In genomic region chr1:95022527-95022926, GRCh38 we compare ENCODE assay signal across 18 cellular contexts. TPM values are rescaled to one million over a fixed set of nuclear protein-coding genes. Genes with fewer than 3 reads are reported as not detected.
A peak's percentile ranks its signal among the peaks of the same experiment; 100 is the strongest.
DNase-seq lines count a peak whose midpoint lies in the region; ATAC-seq and TF ChIP-seq lines count a peak whose summit lies in the region.
"Had no signal": no experiment of that assay in that cellular context is flagged by ENCODE, and none has a peak within 500 bp of the region (broad histone marks: within the 10 kb centered on the region; RNA-seq: fewer than 3 reads in every experiment).

No MANE protein-coding gene starts in this region.

- peak overlapping the region in 1 of 3 experiments; percentile 10 for H3K4me3 Mint-ChIP-seq in nephron
- no peak overlapping the region for H3K4me3 Mint-ChIP-seq in activated T-helper 1 cell treated with anti-CD3 and anti-CD28 coated beads, Interleukin-12 subunit alpha, Interleukin-12 subunit beta, Interleukin-2, Interleukin-4 antibody, amounts not matched to agents 30 ng/mL and 10 ng/mL and 1 ng/mL, durations not matched to agents 14 hours and 24 hours and 36 hours
- H3K4me3 Mint-ChIP-seq: stimulated activated memory B cell treated with anti-CD40 and anti-IgM and Interleukin-4, amounts not matched to agents 10 μg/mL and 1 μg/mL and 100 μg/mL, for 72 hours; T-helper 2 cell treated with Interferon-gamma antibody and Interleukin-4, amounts not matched to agents 5 μg/mL and 100 μg/mL, for 36 hours had no signal

- H3K9me3 Mint-ChIP-seq in nephron, result peaks cover 5% of the 10 kb centered on the region
- no peaks in the 10 kb centered on the region for H3K9me3 Mint-ChIP-seq in activated T-helper 1 cell treated with anti-CD3 and anti-CD28 coated beads, Interleukin-12 subunit alpha, Interleukin-12 subunit beta, Interleukin-2, Interleukin-4 antibody, amounts not matched to agents 30 ng/mL and 10 ng/mL and 1 ng/mL, durations not matched to agents 14 hours and 24 hours and 36 hours
- H3K9me3 Mint-ChIP-seq: stimulated activated memory B cell treated with anti-CD40 and anti-IgM and Interleukin-4, amounts not matched to agents 10 μg/mL and 1 μg/mL and 100 μg/mL, for 72 hours; T-helper 2 cell treated with Interferon-gamma antibody and Interleukin-4, amounts not matched to agents 5 μg/mL and 100 μg/mL, for 36 hours had no signal

- no peak for TF ChIP-seq POLR2A in thyroid gland (IDR thresholded peaks at IDR 0.05)

- H3K36me3 ChIP-seq in SJCRH30, result peaks cover 8% of the 10 kb centered on the region; the same call in 1 of the 2 replicates
- no peaks in the 10 kb centered on the region for H3K36me3 ChIP-seq in thyroid gland
- H3K36me3 ChIP-seq: BE2C had no signal

- H3K4me1 ChIP-seq in SJCRH30, result peaks cover 37% of the 10 kb centered on the region
- peaks cover 24 to 45% of the 10 kb centered on the region in 2 donors for H3K4me1 ChIP-seq in thyroid gland
- H3K4me1 ChIP-seq: BE2C had no signal

- H3K27ac Mint-ChIP-seq in nephron, result peak overlapping the region; percentile 80 to 94 (median 88)
- no peak overlapping the region for H3K27ac Mint-ChIP-seq in activated T-helper 1 cell treated with anti-CD3 and anti-CD28 coated beads, Interleukin-12 subunit alpha, Interleukin-12 subunit beta, Interleukin-2, Interleukin-4 antibody, amounts not matched to agents 30 ng/mL and 10 ng/mL and 1 ng/mL, durations not matched to agents 14 hours and 24 hours and 36 hours
- H3K27ac Mint-ChIP-seq: stimulated activated memory B cell treated with anti-CD40 and anti-IgM and Interleukin-4, amounts not matched to agents 10 μg/mL and 1 μg/mL and 100 μg/mL, for 72 hours; T-helper 2 cell treated with Interferon-gamma antibody and Interleukin-4, amounts not matched to agents 5 μg/mL and 100 μg/mL, for 36 hours had no signal

- H3K4me1 Mint-ChIP-seq in nephron, result peaks cover 46% of the 10 kb centered on the region
- no peaks in the 10 kb centered on the region for H3K4me1 Mint-ChIP-seq in activated T-helper 1 cell treated with anti-CD3 and anti-CD28 coated beads, Interleukin-12 subunit alpha, Interleukin-12 subunit beta, Interleukin-2, Interleukin-4 antibody, amounts not matched to agents 30 ng/mL and 10 ng/mL and 1 ng/mL, durations not matched to agents 14 hours and 24 hours and 36 hours (ENCODE audit: low read depth)

- intact Hi-C loops in dorsolateral prefrontal cortex (cut with DNase I) (no loop called here), thyroid gland (cut with DNase I) (no loop called here)
- intact Hi-C loops in activated T-helper 1 cell treated with anti-CD3 and anti-CD28 coated beads, Interleukin-12 subunit alpha, Interleukin-12 subunit beta, Interleukin-2, Interleukin-4 antibody, amounts not matched to agents 30 ng/mL and 10 ng/mL and 1 ng/mL, durations not matched to agents 14 hours and 24 hours and 36 hours (cut with micrococcal nuclease), result no loop called here

- no peaks in the 10 kb centered on the region for H3K27me3 Mint-ChIP-seq in nephron (ENCODE audit: low read depth)
- no peaks in the 10 kb centered on the region for H3K27me3 Mint-ChIP-seq in activated T-helper 1 cell treated with anti-CD3 and anti-CD28 coated beads, Interleukin-12 subunit alpha, Interleukin-12 subunit beta, Interleukin-2, Interleukin-4 antibody, amounts not matched to agents 30 ng/mL and 10 ng/mL and 1 ng/mL, durations not matched to agents 14 hours and 24 hours and 36 hours (ENCODE audit: insufficient read depth)
- H3K27me3 Mint-ChIP-seq: stimulated activated memory B cell treated with anti-CD40 and anti-IgM and Interleukin-4, amounts not matched to agents 10 μg/mL and 1 μg/mL and 100 μg/mL, for 72 hours had no signal

- no peaks in the 10 kb centered on the region for H3K27me3 ChIP-seq in SJCRH30
- no peaks in the 10 kb centered on the region for H3K27me3 ChIP-seq in dorsolateral prefrontal cortex
- H3K27me3 ChIP-seq in thyroid gland, result no peaks in the 10 kb centered on the region
- H3K27me3 ChIP-seq: BE2C, spleen had no signal

- H3K4me3 ChIP-seq in SJCRH30 (no peak overlapping the region), dorsolateral prefrontal cortex (peak overlapping the region in 15 of 59 donors; percentile 2 to 54 (median 30)), thyroid gland (replicated peaks in 1 of 3) (no peak overlapping the region)
- H3K4me3 ChIP-seq: K562 had no signal

- 75 to 80% methylated on average over 1 of the region's 1 CpG for WGBS in thyroid gland, 2 donors

- H3K27ac ChIP-seq in SJCRH30 (peak overlapping the region; percentile 66), dorsolateral prefrontal cortex (peak overlapping the region in 48 of 59 donors; percentile 7 to 83 (median 63)), thyroid gland (peak overlapping the region; percentile 77 to 97 (median 83))

- H3K9me3 ChIP-seq in SJCRH30 (replicated peaks), result peaks cover 6% of the 10 kb centered on the region; the same call in 1 of the 2 replicates
- H3K9me3 ChIP-seq in thyroid gland, result no peaks in the 10 kb centered on the region
- H3K9me3 ChIP-seq: BE2C had no signal

- no peak for ATAC-seq in HG03565 (IDR thresholded peaks at IDR 0.05; ENCODE audit: unreplicated experiment)
- ATAC-seq: activated CD4-positive, CD25-positive, alpha-beta regulatory T cell treated with anti-CD3 and anti-CD28 coated beads, Interleukin-2, amount 50 U/mL, for 24 hours; K562; stimulated activated memory B cell treated with anti-CD40 and anti-IgM and Interleukin-4, amounts not matched to agents 10 μg/mL and 1 μg/mL and 100 μg/mL, for 72 hours had no signal

- H3K36me3 Mint-ChIP-seq in nephron (ENCODE audit: low read depth), result peaks cover 43% of the 10 kb centered on the region
- H3K36me3 Mint-ChIP-seq in activated T-helper 1 cell treated with anti-CD3 and anti-CD28 coated beads, Interleukin-12 subunit alpha, Interleukin-12 subunit beta, Interleukin-2, Interleukin-4 antibody, amounts not matched to agents 30 ng/mL and 10 ng/mL and 1 ng/mL, durations not matched to agents 14 hours and 24 hours and 36 hours (ENCODE audit: low read depth), result no peaks in the 10 kb centered on the region

- no peak for TF ChIP-seq CTCF in dorsolateral prefrontal cortex (IDR thresholded peaks at IDR 0.05 in 54 of 56, conservative IDR thresholded peaks at IDR 0.05 in 2 of 56; ENCODE audit: low read depth in 1 of 56, partially characterized antibody in 56 of 56)
- TF ChIP-seq CTCF in nephron (IDR thresholded peaks at IDR 0.05; ENCODE audit: unreplicated experiment in 3 of 3), result no peak
- no peak for TF ChIP-seq CTCF in thyroid gland (IDR thresholded peaks at IDR 0.05)

- DNase-seq in SJCRH30 (peak in 1 of 2 experiments; percentile 22), dorsolateral prefrontal cortex (no peak), thyroid gland (no peak), NCI-H128 (lab: John Stamatoyannopoulos, UW; ENCODE audit: unreplicated experiment) (no peak), globus pallidus (ENCODE audit: low spot score) (no peak)
- DNase-seq in activated T-helper 1 cell treated with anti-CD3 and anti-CD28 coated beads, Interleukin-12 subunit alpha, Interleukin-12 subunit beta, Interleukin-2, Interleukin-4 antibody, amounts not matched to agents 30 ng/mL and 10 ng/mL and 1 ng/mL, durations not matched to agents 14 hours and 24 hours and 36 hours (ENCODE audit: low spot score), result no peak
- DNase-seq: activated naive CD4-positive, alpha-beta T cell; BE2C; GF-D8; NCI-H1092; Right ventricle myocardium superior; spleen had no signal

RNA-seq across cellular contexts. Expression of gene ALG14, which starts 50.2 kb away (rescaled TPM):
- 4.6 and 5.5 TPM in 2 replicates for total RNA-seq in SJCRH30 (2014; rRNA removed; shearing (Covaris generic))
- 10 to 100 TPM in 30 of 120 experiments, 1 to 10 TPM in 90; 2.4 to 18.5 (median 8.3) TPM for total RNA-seq in dorsolateral prefrontal cortex
- 1 to 10 TPM; 1.5 to 4.6 (median 3.2) TPM for total RNA-seq in thyroid gland
- total RNA-seq in activated T-helper 1 cell treated with anti-CD3 and anti-CD28 coated beads, Interleukin-12 subunit alpha, Interleukin-12 subunit beta, Interleukin-2, Interleukin-4 antibody, amounts not matched to agents 30 ng/mL and 10 ng/mL and 1 ng/mL, durations not matched to agents 14 hours and 24 hours and 36 hours, result 1.9 and 2.4 TPM in 2 replicates
